24 cellular contexts compared by ENCODE assay signal in the genomic region with DNA sequence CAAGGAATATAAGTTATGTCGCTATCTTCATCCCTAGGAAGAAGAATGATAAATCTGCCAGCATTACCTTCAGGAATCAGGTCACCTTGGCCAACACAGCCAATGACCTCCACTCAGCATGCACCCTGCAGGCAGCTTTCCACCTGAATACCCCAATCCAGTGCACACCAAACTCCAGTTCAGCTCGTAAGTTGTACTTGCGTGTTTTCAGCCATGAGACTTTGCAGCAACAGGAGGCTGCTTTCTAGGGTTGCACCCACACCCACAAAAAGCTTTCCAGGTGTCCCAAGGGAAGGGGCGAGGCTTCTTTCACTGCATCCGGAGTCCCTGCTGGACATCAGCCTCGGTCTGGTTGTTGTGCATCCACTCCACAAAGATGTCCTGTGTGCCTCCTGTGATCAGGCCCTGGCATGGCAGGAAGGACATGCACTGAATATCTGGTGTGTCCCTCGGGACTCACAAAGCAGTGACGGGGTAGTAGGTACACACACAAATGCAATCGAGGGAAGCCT.
"Had no signal": no experiment of that assay in that cellular context is flagged by ENCODE, and none has a peak within 500 bp of the region (broad histone marks: within the 10 kb centered on the region; RNA-seq: fewer than 3 reads in every experiment).

No MANE protein-coding gene starts in this region.

- H3K4me1 Mint-ChIP-seq: immature natural killer cell, mesothelial cell of epicardium, naive B cell had no signal

- H3K36me3 ChIP-seq: thoracic aorta, uterus had no signal

- H3K4me3 Mint-ChIP-seq: activated naive CD8-positive, alpha-beta T cell; immature natural killer cell; mesothelial cell of epicardium; nephron progenitor cell had no signal

- H3K27me3 ChIP-seq: uterus had no signal

- DNase-seq: activated CD4-positive, alpha-beta T cell treated with anti-CD3 and anti-CD28 coated beads for 4 hours; activated CD4-positive, alpha-beta T cell treated with anti-CD3 and anti-CD28 coated beads, Interleukin-2, amount 50 U/mL, for 4 hours; activated naive CD4-positive, alpha-beta T cell treated with Interleukin-2 at 50 U/mL for 16 hours; activated T-cell treated with anti-CD3 and anti-CD28 coated beads, Interleukin-2, amount 50 U/mL, for 48 hours; anterior cingulate cortex; cortex of kidney; foreskin fibroblast; hypothalamus; immature natural killer cell; naive B cell; nephron progenitor cell; right cardiac atrium; stimulated activated CD4-positive, alpha-beta T cell treated with anti-CD3 and anti-CD28 coated beads, Interleukin-2, amount 100 ng/mL, for 48 hours; stimulated activated naive CD4-positive, alpha-beta T cell treated with Interleukin-2 at 50 U/mL for 16 hours; T-helper 9 cell; trophoblast cell; uterus had no signal

- ATAC-seq: esophagus mucosa, right cardiac atrium had no signal

- H3K4me1 ChIP-seq: parathyroid adenoma, uterus had no signal

- H3K9me3 ChIP-seq: thoracic aorta, uterus had no signal

- H3K4me3 ChIP-seq: thoracic aorta, uterus had no signal

- H3K27ac ChIP-seq: parathyroid adenoma, thoracic aorta, uterus, VCaP had no signal

- H3K9me3 Mint-ChIP-seq: activated T-helper 2 cell treated with anti-CD3 and anti-CD28 coated beads, Interferon-gamma antibody, Interleukin-2, Interleukin-4, amounts not matched to agents 10 μg/mL and 5 μg/mL and 100 μg/mL, durations not matched to agents 14 hours and 24 hours and 36 hours; mesothelial cell of epicardium; nephron progenitor cell had no signal

- H3K36me3 Mint-ChIP-seq: activated naive CD8-positive, alpha-beta T cell; immature natural killer cell; mesothelial cell of epicardium; naive B cell had no signal

- H3K27ac Mint-ChIP-seq: activated naive CD8-positive, alpha-beta T cell; activated T-helper 2 cell treated with anti-CD3 and anti-CD28 coated beads, Interferon-gamma antibody, Interleukin-2, Interleukin-4, amounts not matched to agents 10 μg/mL and 5 μg/mL and 100 μg/mL, durations not matched to agents 14 hours and 24 hours and 36 hours; immature natural killer cell; mesothelial cell of epicardium; nephron progenitor cell had no signal
